Comparison of ENCODE assay signal across 1 cellular context in the genomic region with DNA sequence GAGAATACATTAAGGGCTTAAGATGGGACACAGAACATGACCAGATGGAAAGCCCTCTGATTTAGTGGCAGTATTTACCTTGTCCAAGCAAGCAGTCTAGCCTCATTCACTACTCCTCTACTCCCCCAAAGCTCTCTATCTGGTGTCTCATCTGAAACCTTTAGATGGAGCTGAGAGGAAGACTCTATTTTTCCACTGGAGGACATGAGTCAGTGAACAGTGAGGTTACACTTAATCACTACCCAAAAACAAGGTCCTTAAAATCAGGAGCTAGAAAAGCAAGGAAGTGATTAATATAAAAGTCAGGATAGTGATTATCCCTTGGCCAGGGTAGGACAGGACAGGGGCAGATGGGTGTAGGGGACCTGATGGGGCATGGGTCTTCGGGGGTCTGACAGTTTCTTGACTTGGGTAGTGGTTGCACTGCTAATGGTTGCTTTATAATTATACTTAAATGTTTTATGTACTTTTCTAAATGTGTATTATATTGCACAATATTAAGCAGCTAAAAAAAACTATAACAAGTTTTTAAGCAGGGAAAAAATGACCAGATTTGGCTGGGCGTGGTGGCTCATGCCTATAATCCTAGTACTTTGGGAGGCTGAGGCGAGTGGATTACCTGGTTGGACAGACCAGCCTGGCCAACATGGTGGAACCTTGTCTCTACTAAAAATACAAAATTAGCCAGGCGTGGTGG.
A peak's percentile ranks its signal among the peaks of the same experiment; 100 is the strongest.
TF ChIP-seq lines count a peak whose summit lies in the region.

No MANE protein-coding gene starts in this region.

TF ChIP-seq in endothelial cell of umbilical vein, 7 proteins besides CTCF, POLR2A, EP300 and RAD21:
- TF ChIP-seq FOS (IDR thresholded peaks at IDR 0.05; ENCODE audit: borderline replicate concordance, insufficient read depth, low read length) (peak; percentile 78), POLR2AphosphoS5 (IDR thresholded peaks at IDR 0.05; ENCODE audit: insufficient read depth, low read depth, low read length) (no peak), GATA2 (IDR thresholded peaks at IDR 0.05; ENCODE audit: insufficient read depth, insufficient read length, low read depth, low read length) (peak; percentile 92), JUN (IDR thresholded peaks at IDR 0.05; ENCODE audit: borderline replicate concordance, insufficient read depth, insufficient read length, low read depth) (peak; percentile 22), EZH2 (IDR thresholded peaks at IDR 0.05; ENCODE audit: borderline replicate concordance, low read depth, low read length, severe bottlenecking) (no peak)
- TF ChIP-seq, protein P1, sequence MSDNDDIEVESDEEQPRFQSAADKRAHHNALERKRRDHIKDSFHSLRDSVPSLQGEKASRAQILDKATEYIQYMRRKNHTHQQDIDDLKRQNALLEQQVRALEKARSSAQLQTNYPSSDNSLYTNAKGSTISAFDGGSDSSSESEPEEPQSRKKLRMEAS (IDR thresholded peaks at IDR 0.05; ENCODE audit: insufficient read depth, insufficient read length): no peak
